ENCODE assay signal across 1 cellular context in the genomic region with DNA sequence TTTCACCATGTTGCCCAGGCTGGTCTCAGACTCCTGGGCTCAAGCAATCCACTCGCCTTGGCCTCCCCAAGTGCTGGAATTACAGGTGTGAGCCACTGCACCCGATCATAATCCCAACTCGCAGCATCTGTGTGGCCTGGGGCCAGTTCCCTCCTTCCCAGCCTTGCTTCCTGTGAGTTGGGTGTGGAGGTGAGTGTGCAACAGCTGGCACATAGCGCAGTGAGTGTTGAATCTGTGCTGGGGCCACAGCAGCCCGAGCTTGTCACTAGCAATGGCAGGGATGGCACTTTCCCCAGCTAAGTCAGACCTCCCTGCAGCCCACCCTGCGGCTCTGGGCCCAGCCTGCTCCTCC.
TF ChIP-seq lines count a peak whose summit lies in the region.

No MANE protein-coding gene starts in this region.

TF ChIP-seq in A549, 52 proteins besides CTCF, POLR2A, EP300 and RAD21 (continued from another document):
- TF ChIP-seq, protein P1, sequence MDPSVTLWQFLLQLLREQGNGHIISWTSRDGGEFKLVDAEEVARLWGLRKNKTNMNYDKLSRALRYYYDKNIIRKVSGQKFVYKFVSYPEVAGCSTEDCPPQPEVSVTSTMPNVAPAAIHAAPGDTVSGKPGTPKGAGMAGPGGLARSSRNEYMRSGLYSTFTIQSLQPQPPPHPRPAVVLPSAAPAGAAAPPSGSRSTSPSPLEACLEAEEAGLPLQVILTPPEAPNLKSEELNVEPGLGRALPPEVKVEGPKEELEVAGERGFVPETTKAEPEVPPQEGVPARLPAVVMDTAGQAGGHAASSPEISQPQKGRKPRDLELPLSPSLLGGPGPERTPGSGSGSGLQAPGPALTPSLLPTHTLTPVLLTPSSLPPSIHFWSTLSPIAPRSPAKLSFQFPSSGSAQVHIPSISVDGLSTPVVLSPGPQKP (IDR thresholded peaks at IDR 0.05; ENCODE audit: low read depth, low read length), result no peak
